ENCODE assay signal across 14 cellular contexts in genomic region chr17:31743767-31744166, GRCh38.
A peak's percentile ranks its signal among the peaks of the same experiment; 100 is the strongest.
DNase-seq lines count a peak whose midpoint lies in the region; ATAC-seq and TF ChIP-seq lines count a peak whose summit lies in the region.
"Had no signal": no experiment of that assay in that cellular context is flagged by ENCODE, and none has a peak within 500 bp of the region (broad histone marks: within the 10 kb centered on the region; RNA-seq: fewer than 3 reads in every experiment).

No MANE protein-coding gene starts in this region.

- no peaks in the 10 kb centered on the region for H3K36me3 Mint-ChIP-seq in effector memory CD8-positive, alpha-beta T cell (ENCODE audit: insufficient read depth)
- H3K36me3 Mint-ChIP-seq: activated naive CD4-positive, alpha-beta T cell treated with anti-CD3 and anti-CD28 coated beads, Interleukin-2, amount 50 U/mL, for 72 hours had no signal

- no peaks in the 10 kb centered on the region for H3K79me2 ChIP-seq in Karpas-422 (ENCODE audit: low read length)
- H3K79me2 ChIP-seq: parathyroid adenoma had no signal

- ATAC-seq in GM21423 (IDR thresholded peaks at IDR 0.05; ENCODE audit: unreplicated experiment) (no peak), GM21526 (IDR thresholded peaks at IDR 0.05; ENCODE audit: low FRiP score, unreplicated experiment) (no peak)
- ATAC-seq in effector memory CD8-positive, alpha-beta T cell (replicated peaks) = no peak
- ATAC-seq: activated naive CD4-positive, alpha-beta T cell treated with anti-CD3 and anti-CD28 coated beads, Interleukin-2, amount 50 U/mL, for 72 hours had no signal

- H3K9me3 Mint-ChIP-seq in effector memory CD8-positive, alpha-beta T cell = no peaks in the 10 kb centered on the region
- H3K9me3 Mint-ChIP-seq: activated B cell treated with CpG ODN at 0.5 μM for 24 hours; activated naive CD4-positive, alpha-beta T cell treated with anti-CD3 and anti-CD28 coated beads, Interleukin-2, amount 50 U/mL, for 72 hours had no signal

- no peaks in the 10 kb centered on the region for H3K27me3 ChIP-seq in Karpas-422 (ENCODE audit: low read length)

- no peaks in the 10 kb centered on the region for H3K9me2 ChIP-seq in Karpas-422 (replicated peaks; ENCODE audit: insufficient read depth, low read length)

- no peak for TF ChIP-seq CTCF in astrocyte of the spinal cord (IDR thresholded peaks at IDR 0.05; ENCODE audit: low read depth, low read length)

- H3K36me3 ChIP-seq in Karpas-422 (ENCODE audit: insufficient read depth, low read length) = no peaks in the 10 kb centered on the region

- DNase-seq in AG08395 (ENCODE audit: low spot score) (peak; percentile 50), Karpas-422 (peak; percentile 33), astrocyte of the spinal cord (ENCODE audit: low read depth, low spot score) (peak; percentile 20), islet precursor cell (peak; percentile 80), NCI-H1930 (lab: John Stamatoyannopoulos, UW) (no peak)
- no peak for DNase-seq in effector memory CD8-positive, alpha-beta T cell
- DNase-seq: activated B cell treated with CpG ODN at 0.5 μM for 24 hours; activated CD8-positive, alpha-beta memory T cell treated with anti-CD3 and anti-CD28 coated beads, Interleukin-2, amount 50 U/mL, for 48 hours; Calu3; NCI-H1092 had no signal

- H3K9ac ChIP-seq in Karpas-422 (ENCODE audit: low read length) = no peak overlapping the region
- H3K9ac ChIP-seq: parathyroid adenoma had no signal

- H3K4me3 Mint-ChIP-seq in effector memory CD8-positive, alpha-beta T cell = no peak overlapping the region
- H3K4me3 Mint-ChIP-seq: activated B cell treated with CpG ODN at 0.5 μM for 24 hours had no signal

- no peak overlapping the region for H2AFZ ChIP-seq in Karpas-422 (ENCODE audit: low read length)
- H2AFZ ChIP-seq: parathyroid adenoma had no signal

- no peak overlapping the region for H3K4me3 ChIP-seq in Karpas-422 (ENCODE audit: low read length)
- H3K4me3 ChIP-seq in astrocyte of the spinal cord (ENCODE audit: low read depth, low read length) = no peak overlapping the region

- H3K4me1 Mint-ChIP-seq in effector memory CD8-positive, alpha-beta T cell (ENCODE audit: low read depth in 2 of 2) = no peaks in the 10 kb centered on the region

- no peak overlapping the region for H3K4me2 ChIP-seq in Karpas-422 (ENCODE audit: low read depth, low read length, poor library complexity, severe bottlenecking)

- peaks cover 39 to 82% of the 10 kb centered on the region in 2 donors for H3K27me3 Mint-ChIP-seq in effector memory CD8-positive, alpha-beta T cell

- no peak overlapping the region for H3K27ac ChIP-seq in Karpas-422 (ENCODE audit: low read length)
- H3K27ac ChIP-seq: parathyroid adenoma had no signal

- no peak overlapping the region for H3K27ac Mint-ChIP-seq in effector memory CD8-positive, alpha-beta T cell
- H3K27ac Mint-ChIP-seq: activated B cell treated with CpG ODN at 0.5 μM for 24 hours; activated naive CD4-positive, alpha-beta T cell treated with anti-CD3 and anti-CD28 coated beads, Interleukin-2, amount 50 U/mL, for 72 hours had no signal

- H4K20me1 ChIP-seq in Karpas-422 (ENCODE audit: insufficient read depth, low read depth, low read length) = no peaks in the 10 kb centered on the region

- no peaks in the 10 kb centered on the region for H3K9me3 ChIP-seq in Karpas-422 (ENCODE audit: low read length)

- H3K4me1 ChIP-seq in Karpas-422 (ENCODE audit: low read length) = no peaks in the 10 kb centered on the region
- H3K4me1 ChIP-seq: parathyroid adenoma had no signal

- in situ Hi-C loops in astrocyte of the spinal cord (cut with HindIII; ENCODE audit: low sequenced_read_pairs) = no loop called here

Comparison
In these comparisons a context has a peak if more than half of its experiments do, and no peak if none do; other contexts are left out.
1. DNase-seq: peak in AG08395 (single experiment), Karpas-422 (single experiment), astrocyte of the spinal cord (single experiment) and islet precursor cell (single experiment); none in effector memory CD8-positive, alpha-beta T cell (0 of 3) and NCI-H1930 (0 of 2).